8 cellular contexts compared by ENCODE assay signal in genomic region chr1:95086949-95087533, GRCh38. TPM values are rescaled to one million over a fixed set of nuclear protein-coding genes. Genes with fewer than 3 reads are reported as not detected.
DNase-seq lines count a peak whose midpoint lies in the region; ATAC-seq and TF ChIP-seq lines count a peak whose summit lies in the region.

No MANE protein-coding gene starts in this region.

- no peaks in the 10 kb centered on the region for H3K9me3 ChIP-seq in suprapubic skin

- H3K27me3 ChIP-seq in suprapubic skin: no peaks in the 10 kb centered on the region

- WGBS in suprapubic skin: 29% methylated on average over 5 of the region's 5 CpGs

- TF ChIP-seq CTCF in suprapubic skin (IDR thresholded peaks at IDR 0.05): no peak

- TF ChIP-seq POLR2A in suprapubic skin (IDR thresholded peaks at IDR 0.05): no peak

- H3K27ac ChIP-seq in suprapubic skin: no peak overlapping the region

- H3K36me3 ChIP-seq in suprapubic skin: no peaks in the 10 kb centered on the region

- DNase-seq in GM03348 (ENCODE audit: low spot score) (peak; percentile 88), HuH-7.5 (ENCODE audit: low spot score) (peak; percentile 55), dermis blood vessel endothelial cell (peak; percentile 91), non-pigmented ciliary epithelial cell (ENCODE audit: low read depth) (peak; percentile 71), NCI-H69 (lab: John Stamatoyannopoulos, UW) (no peak), suprapubic skin (ENCODE audit: low spot score in 2 of 2) (no peak)

- no peak for TF ChIP-seq EP300 in suprapubic skin (IDR thresholded peaks at IDR 0.05)

- ATAC-seq in HG03139 (IDR thresholded peaks at IDR 0.05; ENCODE audit: unreplicated experiment) (no peak), HG03457 (IDR thresholded peaks at IDR 0.05; ENCODE audit: unreplicated experiment) (no peak)

- H3K4me3 ChIP-seq in suprapubic skin: no peak overlapping the region

- peaks cover 4% of the 10 kb centered on the region for H3K4me1 ChIP-seq in suprapubic skin

RNA-seq across cellular contexts. Expression of gene ALG14, which starts 14.3 kb away (rescaled TPM):
- total RNA-seq in dermis blood vessel endothelial cell: 1.0 and 2.2 TPM in 2 replicates
- total RNA-seq in suprapubic skin: 1 to 10 TPM in 2 of 4 donors, under 1 TPM in 2; 0.80 to 1.6 (median 1.1) TPM

RNA-seq across cellular contexts. Expression of gene TLCD4, which starts 30.1 kb away (rescaled TPM):
- total RNA-seq in dermis blood vessel endothelial cell (0.09 and 0.34 TPM in 2 replicates), suprapubic skin (1 to 10 TPM; 5.5 to 6.2 (median 5.9) TPM)

Comparison
In these comparisons a context has a peak if more than half of its experiments do, and no peak if none do; other contexts are left out.
1. DNase-seq: peak in GM03348 (single experiment), HuH-7.5 (single experiment), dermis blood vessel endothelial cell (single experiment) and non-pigmented ciliary epithelial cell (single experiment); none in NCI-H69 (single experiment) and suprapubic skin (0 of 2).